In genomic region chr19:40091205-40092129, GRCh38 we compare ENCODE assay signal across 8 cellular contexts. TPM values are rescaled to one million over a fixed set of nuclear protein-coding genes. Genes with fewer than 3 reads are reported as not detected.
DNase-seq lines count a peak whose midpoint lies in the region; ATAC-seq and TF ChIP-seq lines count a peak whose summit lies in the region.

No MANE protein-coding gene starts in this region.

- H3K36me3 Mint-ChIP-seq in activated T-cell treated with anti-CD3 and anti-CD28 coated beads, Interleukin-2, amount 50 U/mL, for 24 hours (ENCODE audit: low read depth) = peaks cover 33% of the 10 kb centered on the region

- H3K4me3 Mint-ChIP-seq in activated T-cell treated with anti-CD3 and anti-CD28 coated beads, Interleukin-2, amount 50 U/mL, for 24 hours = peak overlapping the region; percentile 100

- peaks cover 45% of the 10 kb centered on the region for H3K4me1 Mint-ChIP-seq in activated T-cell treated with anti-CD3 and anti-CD28 coated beads, Interleukin-2, amount 50 U/mL, for 24 hours (ENCODE audit: low read depth)

- no peaks in the 10 kb centered on the region for H3K36me3 ChIP-seq in thyroid gland

- peaks cover 7 to 10% of the 10 kb centered on the region in 2 donors for H3K4me1 ChIP-seq in thyroid gland

- intact Hi-C loops in left colon (cut with DNase I, micrococcal nuclease) (no loop called here), thyroid gland (cut with DNase I) (no loop called here)

- TF ChIP-seq POLR2A in thyroid gland (IDR thresholded peaks at IDR 0.05) = no peak

- H3K27ac Mint-ChIP-seq in activated T-cell treated with anti-CD3 and anti-CD28 coated beads, Interleukin-2, amount 50 U/mL, for 24 hours = peak overlapping the region; percentile 100

- no peaks in the 10 kb centered on the region for H3K9me3 Mint-ChIP-seq in activated T-cell treated with anti-CD3 and anti-CD28 coated beads, Interleukin-2, amount 50 U/mL, for 24 hours

- peak overlapping the region; percentile 23 to 89 (median 66) for H3K4me3 ChIP-seq in thyroid gland (replicated peaks in 1 of 3)

- DNase-seq in activated T-cell treated with anti-CD3 and anti-CD28 coated beads, Interleukin-2, amount 50 U/mL, for 24 hours = no peak
- DNase-seq in activated T-cell treated with anti-CD3 and anti-CD28 coated beads, Interleukin-2, amount 50 U/mL, for 48 hours = no peak
- no peak for DNase-seq in left colon
- DNase-seq in thyroid gland = no peak
- DNase-seq in NCI-H1694 (lab: John Stamatoyannopoulos, UW) = no peak
- DNase-seq in HEK293T (ENCODE audit: extremely low spot score) = no peak

- 41 to 46% (median 44%) methylated on average over 10 of the region's 10 CpGs for WGBS in adipose tissue, 3 donors
- 50 to 52% methylated on average over 10 of the region's 10 CpGs for WGBS in thyroid gland, 2 donors

- POLR2A ChIA-PET in HEK293T (lab: Yijun Ruan, JAX) = interaction anchor here (1.0 to 1.6 kb wide), 6 partner anchors 10 to 397 kb away, joined by 3 to 8 read pairs (median 3); partner anchors contain the start of genes MAP3K10, PSMC4 and ZNF546

- ATAC-seq in left colon = peak; percentile 34
- ATAC-seq in GM21390 (IDR thresholded peaks at IDR 0.05; ENCODE audit: unreplicated experiment) = no peak

- CTCF ChIA-PET in HEK293T (lab: Yijun Ruan, JAX) = no interaction called here

- H3K9me3 ChIP-seq in thyroid gland = no peaks in the 10 kb centered on the region

- H3K27me3 ChIP-seq in thyroid gland = no peaks in the 10 kb centered on the region

- no peak for TF ChIP-seq CTCF in thyroid gland (IDR thresholded peaks at IDR 0.05)

- peak overlapping the region; percentile 48 for H3K27ac ChIP-seq in adipose tissue (ENCODE audit: low read depth, low read length)
- peak overlapping the region; percentile 67 to 83 (median 75) for H3K27ac ChIP-seq in thyroid gland

- H3K27me3 Mint-ChIP-seq in activated T-cell treated with anti-CD3 and anti-CD28 coated beads, Interleukin-2, amount 50 U/mL, for 24 hours = peaks cover 8% of the 10 kb centered on the region

TF ChIP-seq in HEK293T, 16 proteins besides CTCF, POLR2A, EP300 and RAD21:
- no peak for TF ChIP-seq LEF1 (IDR thresholded peaks at IDR 0.05; ENCODE audit: borderline replicate concordance)
- no peak for TF ChIP-seq SUZ12 (IDR thresholded peaks at IDR 0.05)

RNA-seq across cellular contexts. Expression of gene ZNF780A, which starts 0.7 kb away (rescaled TPM):
- polyA plus RNA-seq in adipose tissue = 10 to 100 TPM in 2 of 3 donors, 1 to 10 TPM in 1; 9.7 to 18.4 (median 17.2) TPM
- total RNA-seq in left colon (10 to 100 TPM; 11.7 to 12.8 TPM), thyroid gland (10 to 100 TPM; 26.8 to 60.1 (median 33.8) TPM)

RNA-seq across cellular contexts. Expression of gene ZNF780B, which starts 35.4 kb away (rescaled TPM):
- polyA plus RNA-seq in adipose tissue = 1 to 10 TPM; 1.5 to 3.2 (median 2.6) TPM
- total RNA-seq in left colon (10 to 100 TPM; 19.0 to 23.2 TPM), thyroid gland (10 to 100 TPM; 22.3 to 44.6 (median 30.9) TPM)
